In genomic region chr2:238104521-238105311, GRCh38 we compare ENCODE assay signal across 25 cellular contexts. TPM values are rescaled to one million over a fixed set of nuclear protein-coding genes. Genes with fewer than 3 reads are reported as not detected.
DNase-seq lines count a peak whose midpoint lies in the region; ATAC-seq, FAIRE-seq and TF ChIP-seq lines count a peak whose summit lies in the region.
"Had no signal": no experiment of that assay in that cellular context is flagged by ENCODE, and none has a peak within 500 bp of the region (broad histone marks: within the 10 kb centered on the region; RNA-seq: fewer than 3 reads in every experiment).

No MANE protein-coding gene starts in this region.

- H3K4me1 Mint-ChIP-seq in activated CD8-positive, alpha-beta T cell treated with anti-CD3 and anti-CD28 coated beads for 36 hours (ENCODE audit: low read depth) = peaks cover 2% of the 10 kb centered on the region
- peaks cover 22% of the 10 kb centered on the region for H3K4me1 Mint-ChIP-seq in activated CD8-positive, alpha-beta T cell treated with anti-CD3 and anti-CD28 coated beads, Interleukin-2, amount 10 ng/mL, durations not matched to agents 7 days and 5 days (ENCODE audit: low read depth)

- CTCF ChIA-PET in activated CD8-positive, alpha-beta T cell treated with anti-CD3 and anti-CD28 coated beads for 36 hours (lab: Charles Lee) = no interaction called here
- CTCF ChIA-PET in activated CD8-positive, alpha-beta T cell treated with anti-CD3 and anti-CD28 coated beads, Interleukin-2, amount 10 ng/mL, durations not matched to agents 7 days and 5 days (lab: Charles Lee) = no interaction called here

- H3K27ac Mint-ChIP-seq in activated CD8-positive, alpha-beta T cell treated with anti-CD3 and anti-CD28 coated beads for 36 hours = no peak overlapping the region
- H3K27ac Mint-ChIP-seq in activated CD8-positive, alpha-beta T cell treated with anti-CD3 and anti-CD28 coated beads, Interleukin-2, amount 10 ng/mL, durations not matched to agents 7 days and 5 days = no peak overlapping the region
- H3K27ac Mint-ChIP-seq: CD4-positive, alpha-beta T cell; effector memory CD8-positive, alpha-beta T cell; memory B cell; nephron; stimulated activated effector memory CD8-positive, alpha-beta T cell treated with anti-CD3 and anti-CD28 coated beads, Interleukin-12 subunit alpha, Interleukin-12 subunit beta, amount 100 ng/mL, for 72 hours; T-cell had no signal

- ATAC-seq in activated CD8-positive, alpha-beta T cell treated with anti-CD3 and anti-CD28 coated beads for 36 hours = no peak
- ATAC-seq in activated CD8-positive, alpha-beta T cell treated with anti-CD3 and anti-CD28 coated beads, Interleukin-2, amount 10 ng/mL, durations not matched to agents 7 days and 5 days = no peak
- no peak for ATAC-seq in pancreas
- ATAC-seq: effector memory CD8-positive, alpha-beta T cell; stimulated activated effector memory CD8-positive, alpha-beta T cell treated with anti-CD3 and anti-CD28 coated beads, Interleukin-12 subunit alpha, Interleukin-12 subunit beta, amount 100 ng/mL, for 72 hours; T-cell had no signal

- H3K27me3 Mint-ChIP-seq in activated CD8-positive, alpha-beta T cell treated with anti-CD3 and anti-CD28 coated beads for 36 hours = no peaks in the 10 kb centered on the region
- no peaks in the 10 kb centered on the region for H3K27me3 Mint-ChIP-seq in activated CD8-positive, alpha-beta T cell treated with anti-CD3 and anti-CD28 coated beads, Interleukin-2, amount 10 ng/mL, durations not matched to agents 7 days and 5 days (ENCODE audit: low read depth)
- H3K27me3 Mint-ChIP-seq: CD4-positive, alpha-beta T cell; effector memory CD8-positive, alpha-beta T cell; memory B cell; T-cell had no signal

- H3K36me3 ChIP-seq in BLaER1 (no peaks in the 10 kb centered on the region), pancreas (no peaks in the 10 kb centered on the region)

- no peaks in the 10 kb centered on the region for H3K27me3 ChIP-seq in BLaER1
- no peaks in the 10 kb centered on the region for H3K27me3 ChIP-seq in pancreas

- intact Hi-C loops in activated CD8-positive, alpha-beta T cell treated with anti-CD3 and anti-CD28 coated beads for 36 hours (cut with micrococcal nuclease) = no loop called here
- intact Hi-C loops in pancreas (cut with DNase I) = no loop called here

- TF ChIP-seq CTCF in activated CD8-positive, alpha-beta T cell treated with anti-CD3 and anti-CD28 coated beads for 36 hours (IDR thresholded peaks at IDR 0.05) = no peak
- no peak for TF ChIP-seq CTCF in pancreas (IDR thresholded peaks at IDR 0.05)

- H3K4me3 ChIP-seq in BLaER1 (no peak overlapping the region), pancreas (no peak overlapping the region)

- peak overlapping the region; percentile 97 for H3K4me2 ChIP-seq in BLaER1

- no peaks in the 10 kb centered on the region for H4K20me1 ChIP-seq in BLaER1

- no peaks in the 10 kb centered on the region for H3K9me3 Mint-ChIP-seq in activated CD8-positive, alpha-beta T cell treated with anti-CD3 and anti-CD28 coated beads for 36 hours
- H3K9me3 Mint-ChIP-seq in activated CD8-positive, alpha-beta T cell treated with anti-CD3 and anti-CD28 coated beads, Interleukin-2, amount 10 ng/mL, durations not matched to agents 7 days and 5 days (ENCODE audit: insufficient read depth) = no peaks in the 10 kb centered on the region
- H3K9me3 Mint-ChIP-seq: CD4-positive, alpha-beta T cell; effector memory CD8-positive, alpha-beta T cell; memory B cell; nephron; stimulated activated effector memory CD8-positive, alpha-beta T cell treated with anti-CD3 and anti-CD28 coated beads, Interleukin-12 subunit alpha, Interleukin-12 subunit beta, amount 100 ng/mL, for 72 hours; T-cell had no signal

- 93 to 96% methylated on average over 29 of the region's 29 CpGs for WGBS in pancreas, 2 donors

- no peak overlapping the region for H3K4me3 Mint-ChIP-seq in activated CD8-positive, alpha-beta T cell treated with anti-CD3 and anti-CD28 coated beads for 36 hours
- H3K4me3 Mint-ChIP-seq in activated CD8-positive, alpha-beta T cell treated with anti-CD3 and anti-CD28 coated beads, Interleukin-2, amount 10 ng/mL, durations not matched to agents 7 days and 5 days = no peak overlapping the region
- H3K4me3 Mint-ChIP-seq: CD4-positive, alpha-beta T cell; effector memory CD8-positive, alpha-beta T cell; memory B cell; nephron; stimulated activated effector memory CD8-positive, alpha-beta T cell treated with anti-CD3 and anti-CD28 coated beads, Interleukin-12 subunit alpha, Interleukin-12 subunit beta, amount 100 ng/mL, for 72 hours; T-cell had no signal

- H3K9me3 ChIP-seq in BLaER1 (peaks cover 2% of the 10 kb centered on the region), pancreas (no peaks in the 10 kb centered on the region)

- FAIRE-seq in pancreas (lab: Jason Lieb, UNC) (no peak), H54 (lab: Jason Lieb, UNC) (no peak)
- FAIRE-seq: astrocyte had no signal

- H3K9ac ChIP-seq in BLaER1 = no peak overlapping the region

- TF ChIP-seq POLR2A in H54 (IDR thresholded peaks at IDR 0.05; ENCODE audit: low read depth, low read length) = no peak

- no peaks in the 10 kb centered on the region for H3K36me3 Mint-ChIP-seq in activated CD8-positive, alpha-beta T cell treated with anti-CD3 and anti-CD28 coated beads for 36 hours (ENCODE audit: low read depth)
- H3K36me3 Mint-ChIP-seq in activated CD8-positive, alpha-beta T cell treated with anti-CD3 and anti-CD28 coated beads, Interleukin-2, amount 10 ng/mL, durations not matched to agents 7 days and 5 days (ENCODE audit: low read depth) = no peaks in the 10 kb centered on the region
- H3K36me3 Mint-ChIP-seq: memory B cell; stimulated activated effector memory CD8-positive, alpha-beta T cell treated with anti-CD3 and anti-CD28 coated beads, Interleukin-12 subunit alpha, Interleukin-12 subunit beta, amount 100 ng/mL, for 72 hours; T-cell had no signal

- H3K4me1 ChIP-seq in BLaER1 = peaks cover 99% of the 10 kb centered on the region
- H3K4me1 ChIP-seq in pancreas = no peaks in the 10 kb centered on the region

- DNase-seq in activated CD8-positive, alpha-beta T cell treated with anti-CD3 and anti-CD28 coated beads for 36 hours = peak; percentile 0
- DNase-seq in activated CD8-positive, alpha-beta T cell treated with anti-CD3 and anti-CD28 coated beads, Interleukin-2, amount 10 ng/mL, durations not matched to agents 7 days and 5 days = no peak
- DNase-seq in activated CD8-positive, alpha-beta memory T cell treated with anti-CD3 and anti-CD28 coated beads, Interleukin-2, amount 50 U/mL, for 4 hours = peak; percentile 10
- DNase-seq in pancreas (peak in 5 of 6 donors; percentile 1 to 68 (median 12)), NOMO-1 (lab: John Stamatoyannopoulos, UW; ENCODE audit: unreplicated experiment in 2 of 2) (no peak), H54 (ENCODE audit: insufficient read length, low spot score) (no peak), NCI-H510A treated with DMSO at 0.1 percent for 48 hours (lab: John Stamatoyannopoulos, UW) (no peak)
- DNase-seq: activated CD4-positive, alpha-beta T cell treated with anti-CD3 and anti-CD28 coated beads, Interleukin-2, amount 50 U/mL, for 4 hours; activated gamma-delta T cell; DMS79; effector memory CD8-positive, alpha-beta T cell; NCI-H1417 treated with DMSO at 0.1 percent for 48 hours; stimulated activated CD4-positive, alpha-beta T cell treated with anti-CD3 and anti-CD28 coated beads, Interleukin-12 subunit alpha, Interleukin-12 subunit beta, amount 100 ng/mL, for 4 hours had no signal

- peak overlapping the region; percentile 88 for H3K27ac ChIP-seq in BLaER1
- H3K27ac ChIP-seq in pancreas = no peak overlapping the region
- H3K27ac ChIP-seq: RWPE1 had no signal

- POLR2A ChIA-PET in activated CD8-positive, alpha-beta T cell treated with anti-CD3 and anti-CD28 coated beads for 36 hours (lab: Charles Lee) = no interaction called here
- POLR2A ChIA-PET in activated CD8-positive, alpha-beta T cell treated with anti-CD3 and anti-CD28 coated beads, Interleukin-2, amount 10 ng/mL, durations not matched to agents 7 days and 5 days (lab: Charles Lee) = no interaction called here

RNA-seq across cellular contexts. Expression of gene ESPNL, which starts 4.6 kb away (rescaled TPM):
- under 1 TPM; 0.11 to 0.27 TPM for total RNA-seq in activated CD8-positive, alpha-beta T cell treated with anti-CD3 and anti-CD28 coated beads for 36 hours
- total RNA-seq in activated CD8-positive, alpha-beta T cell treated with anti-CD3 and anti-CD28 coated beads, Interleukin-2, amount 10 ng/mL, durations not matched to agents 7 days and 5 days = under 1 TPM; 0.10 to 0.13 TPM
- total RNA-seq in pancreas = under 1 TPM in 5 of 6 donors, not detected in 1; 0.05 to 0.72 (median 0.12) TPM
- under 1 TPM; 0.38 to 0.42 TPM for polyA plus RNA-seq in pancreas
- total RNA-seq: astrocyte; CD4-positive, alpha-beta T cell; HT-29 had no signal

RNA-seq across cellular contexts. Expression of gene KLHL30, which starts 33.8 kb away (rescaled TPM):
- total RNA-seq in activated CD8-positive, alpha-beta T cell treated with anti-CD3 and anti-CD28 coated beads for 36 hours = not detected
- not detected for total RNA-seq in activated CD8-positive, alpha-beta T cell treated with anti-CD3 and anti-CD28 coated beads, Interleukin-2, amount 10 ng/mL, durations not matched to agents 7 days and 5 days
- total RNA-seq in pancreas = under 1 TPM in 4 of 6 donors, not detected in 2; 0.03 to 0.14 (median 0.11) TPM
- under 1 TPM; 0.08 to 0.12 TPM for polyA plus RNA-seq in pancreas
- total RNA-seq: A673; CD4-positive, alpha-beta T cell; cerebellum; pulmonary artery endothelial cell; T-cell had no signal

RNA-seq across cellular contexts. Expression of gene SCLY, which starts 43.9 kb away (rescaled TPM):
- 10 to 100 TPM; 77.9 to 93.2 TPM for total RNA-seq in activated CD8-positive, alpha-beta T cell treated with anti-CD3 and anti-CD28 coated beads for 36 hours
- 10 to 100 TPM; 34.1 to 40.4 TPM for total RNA-seq in activated CD8-positive, alpha-beta T cell treated with anti-CD3 and anti-CD28 coated beads, Interleukin-2, amount 10 ng/mL, durations not matched to agents 7 days and 5 days
- total RNA-seq in pancreas = 10 to 100 TPM; 16.7 to 33.5 (median 29.0) TPM
- 10 to 100 TPM; 13.8 to 17.1 TPM for polyA plus RNA-seq in pancreas

RNA-seq across cellular contexts. Expression of gene ERFE, which starts 54.1 kb away (rescaled TPM):
- total RNA-seq in activated CD8-positive, alpha-beta T cell treated with anti-CD3 and anti-CD28 coated beads for 36 hours = 1 to 10 TPM in 1 of 2 experiments, under 1 TPM in 1; 0.99 to 1.0 TPM
- under 1 TPM; 0.37 to 0.50 TPM for total RNA-seq in activated CD8-positive, alpha-beta T cell treated with anti-CD3 and anti-CD28 coated beads, Interleukin-2, amount 10 ng/mL, durations not matched to agents 7 days and 5 days
- under 1 TPM in 4 of 6 donors, not detected in 2; 0.14 to 0.88 (median 0.54) TPM for total RNA-seq in pancreas
- 1 to 10 TPM in 1 of 2 donors, under 1 TPM in 1; 0.61 to 4.9 TPM for polyA plus RNA-seq in pancreas
- total RNA-seq: CD4-positive, alpha-beta T cell; T-cell had no signal

Comparison
In these comparisons a context has a peak if more than half of its experiments do, and no peak if none do; other contexts are left out.
1. DNase-seq: peak in activated CD8-positive, alpha-beta T cell treated with anti-CD3 and anti-CD28 coated beads for 36 hours (single experiment), activated CD8-positive, alpha-beta memory T cell treated with anti-CD3 and anti-CD28 coated beads, Interleukin-2, amount 50 U/mL, for 4 hours (single experiment) and pancreas (5 of 6); none in activated CD8-positive, alpha-beta T cell treated with anti-CD3 and anti-CD28 coated beads, Interleukin-2, amount 10 ng/mL, durations not matched to agents 7 days and 5 days (single experiment), NOMO-1 (0 of 2), H54 (single experiment) and NCI-H510A treated with DMSO at 0.1 percent for 48 hours (single experiment).